ENCODE assay signal across 12 cellular contexts in the genomic region with DNA sequence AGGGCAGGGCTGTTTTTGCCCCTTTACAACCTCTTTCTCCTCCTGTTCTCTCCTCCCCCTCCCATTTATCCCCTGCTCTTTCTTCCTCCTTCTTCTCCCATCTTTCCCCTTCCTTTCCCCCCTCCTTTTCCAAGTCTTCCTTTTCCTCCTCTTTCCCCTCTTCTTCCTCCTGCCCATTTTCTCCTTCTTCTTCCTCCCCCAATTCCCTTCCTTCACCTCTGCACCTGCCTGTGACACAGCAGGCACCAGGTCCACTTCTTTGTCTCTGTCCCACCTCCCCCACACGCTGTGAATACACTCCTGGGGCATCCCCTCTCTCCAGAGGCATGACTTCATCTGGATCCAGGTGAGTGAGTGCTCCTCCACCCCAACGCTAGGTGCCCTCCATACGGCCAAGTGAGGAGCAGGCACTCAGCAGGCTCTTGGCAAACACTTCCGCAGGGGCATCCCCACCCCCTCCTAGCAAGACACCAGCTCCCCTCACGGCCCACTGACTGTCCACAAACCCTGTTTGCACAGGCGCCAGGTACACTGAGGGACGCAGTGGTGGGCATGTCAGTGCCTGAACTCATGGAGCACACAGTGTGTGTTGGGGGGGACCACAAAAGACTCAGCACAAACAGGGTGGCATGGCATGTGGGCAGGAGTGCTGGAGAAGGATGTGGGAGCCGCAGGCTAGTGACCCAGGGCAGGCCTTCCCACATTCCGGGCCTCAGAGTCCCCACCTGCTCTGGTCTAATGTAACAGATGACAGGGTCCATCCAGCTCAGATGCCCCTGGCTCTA. TPM values are rescaled to one million over a fixed set of nuclear protein-coding genes. Genes with fewer than 3 reads are reported as not detected.
DNase-seq lines count a peak whose midpoint lies in the region; TF ChIP-seq lines count a peak whose summit lies in the region.
"Had no signal": no experiment of that assay in that cellular context is flagged by ENCODE, and none has a peak within 500 bp of the region (broad histone marks: within the 10 kb centered on the region; RNA-seq: fewer than 3 reads in every experiment).

No MANE protein-coding gene starts in this region.

- H3K27ac ChIP-seq in endodermal cell (ENCODE audit: low read depth, low read length) (no peak overlapping the region), sigmoid colon (peak overlapping the region; percentile 87 to 99 (median 97))

- TF ChIP-seq EP300 in sigmoid colon (IDR thresholded peaks at IDR 0.05) = no peak

- intact Hi-C loops in sigmoid colon (cut with DNase I) = loop anchor here (10.0 kb wide), 2 partner anchors 50 to 400 kb away; no protein-coding TSS in a partner anchor

- peak; percentile 32 for DNase-seq in NCI-H748 (lab: John Stamatoyannopoulos, UW; ENCODE audit: unreplicated experiment)
- no peak for DNase-seq in NCI-H748 treated with DMSO at 0.1 percent for 48 hours (lab: John Stamatoyannopoulos, UW)
- peak; percentile 44 for DNase-seq in NCI-H510A treated with DMSO at 0.1 percent for 48 hours (lab: John Stamatoyannopoulos, UW)
- no peak for DNase-seq in endodermal cell
- DNase-seq in sigmoid colon = no peak
- DNase-seq in stimulated activated CD4-positive, alpha-beta T cell treated with anti-CD3 and anti-CD28 coated beads, Interleukin-4, amount 100 ng/mL, for 1 hour = no peak
- no peak for DNase-seq in cortex of kidney (lab: John Stamatoyannopoulos, UW)
- DNase-seq in GM13976 (ENCODE audit: low spot score) = no peak
- DNase-seq: anterior cingulate cortex had no signal

- no peaks in the 10 kb centered on the region for H3K9me3 Mint-ChIP-seq in endodermal cell

- no peak for TF ChIP-seq POLR2A in sigmoid colon (IDR thresholded peaks at IDR 0.05)

- H3K36me3 ChIP-seq in endodermal cell (ENCODE audit: control insufficient read depth, insufficient read depth, low read length) (peaks cover 6% of the 10 kb centered on the region), sigmoid colon (no peaks in the 10 kb centered on the region)

- H3K4me3 Mint-ChIP-seq in endodermal cell = peak overlapping the region; percentile 59

- H3K4me3 ChIP-seq in endodermal cell (ENCODE audit: low read length) = no peak overlapping the region
- no peak overlapping the region for H3K4me3 ChIP-seq in sigmoid colon
- H3K4me3 ChIP-seq: lung had no signal

- in situ Hi-C loops in GM13976 (cut with MboI; ENCODE audit: low sequenced_read_pairs, unreplicated experiment) = no loop called here

- WGBS in endodermal cell (ENCODE audit: insufficient coverage in 1 of 2, insufficient read length in 1 of 2), 2 experiments = 73 to 76% methylated on average over 7 to 9 of the region's 9 CpGs
- 78 to 87% methylated on average over 9 of the region's 9 CpGs for WGBS in sigmoid colon, 2 donors

- H3K9me3 ChIP-seq in endodermal cell (ENCODE audit: control insufficient read depth, low read length) (no peaks in the 10 kb centered on the region), sigmoid colon (no peaks in the 10 kb centered on the region)

- no peak overlapping the region for H3K9ac ChIP-seq in endodermal cell (ENCODE audit: extremely low read depth, low read length, poor library complexity, severe bottlenecking)

- peak overlapping the region; percentile 88 for H3K27ac Mint-ChIP-seq in endodermal cell

- TF ChIP-seq CTCF in endodermal cell (conservative IDR thresholded peaks at IDR 0.05) (no peak), sigmoid colon (IDR thresholded peaks at IDR 0.05) (no peak), GM13976 (IDR thresholded peaks at IDR 0.05; ENCODE audit: borderline replicate concordance, control extremely low read depth, extremely low read depth, insufficient read depth, missing control alignments) (no peak)

- peaks cover 11% of the 10 kb centered on the region for H3K4me1 ChIP-seq in endodermal cell (ENCODE audit: control insufficient read depth, insufficient read depth, low read length)
- H3K4me1 ChIP-seq in sigmoid colon = peaks cover 0 to 31% (median 30%) of the 10 kb centered on the region in 4 donors

- H3K27me3 Mint-ChIP-seq in endodermal cell (ENCODE audit: insufficient read depth) = no peaks in the 10 kb centered on the region

- peaks cover 27% of the 10 kb centered on the region for H3K4me1 Mint-ChIP-seq in endodermal cell

- no peaks in the 10 kb centered on the region for H3K27me3 ChIP-seq in endodermal cell (ENCODE audit: control insufficient read depth, insufficient read depth, low read length, poor library complexity, severe bottlenecking)
- no peaks in the 10 kb centered on the region for H3K27me3 ChIP-seq in sigmoid colon

- no peaks in the 10 kb centered on the region for H3K36me3 Mint-ChIP-seq in endodermal cell (ENCODE audit: low read depth)

RNA-seq across cellular contexts. Expression of a gene that starts 10.7 kb away (rescaled TPM):
- under 1 TPM; 0.18 to 0.24 TPM for total RNA-seq in endodermal cell
- 0.36 TPM for polyA plus RNA-seq in endodermal cell (2013, experiment 1 of 2)
- 0.54 TPM for polyA plus RNA-seq in endodermal cell (2013, experiment 2 of 2)
- total RNA-seq in sigmoid colon = under 1 TPM in 1 of 4 donors, not detected in 3; 0.36 TPM
- polyA plus RNA-seq in sigmoid colon = 10 to 100 TPM; 14.6 to 25.8 (median 24.3) TPM
- total RNA-seq: A172, LHCN-M2 had no signal

Comparison
In these comparisons a context has a peak if more than half of its experiments do, and no peak if none do; other contexts are left out.
1. DNase-seq: peak in NCI-H748 (single experiment) and NCI-H510A treated with DMSO at 0.1 percent for 48 hours (single experiment); none in NCI-H748 treated with DMSO at 0.1 percent for 48 hours (single experiment), endodermal cell (single experiment), sigmoid colon (single experiment), stimulated activated CD4-positive, alpha-beta T cell treated with anti-CD3 and anti-CD28 coated beads, Interleukin-4, amount 100 ng/mL, for 1 hour (single experiment), cortex of kidney (single experiment) and GM13976 (single experiment).